In genomic region chr3:129439817-129440647, GRCh38 we compare ENCODE assay signal across 8 cellular contexts. TPM values are rescaled to one million over a fixed set of nuclear protein-coding genes. Genes with fewer than 3 reads are reported as not detected.
DNase-seq lines count a peak whose midpoint lies in the region; ATAC-seq and FAIRE-seq lines count a peak whose summit lies in the region.

IFT122 (plus strand) TSS chr3:129440224; CDS start chr3:129440331, 107 bp downstream.
MBD4 (minus strand) TSS chr3:129439948; CDS start chr3:129439833, 115 bp downstream.

- peak within 1 kb of the TSS; percentile 81 to 88 for H3K4me3 Mint-ChIP-seq in activated T-cell treated with anti-CD3 and anti-CD28 coated beads, Interleukin-2, amount 50 U/mL, for 72 hours

- H3K27ac ChIP-seq in KOPT-K1 (ENCODE audit: low read depth, low read length, poor library complexity, severe bottlenecking) (peak within 1 kb of the TSS; percentile 98), muscle layer of colon (ENCODE audit: low read depth, low read length) (peak within 1 kb of the TSS; percentile 98)

- ATAC-seq in GM21786 (IDR thresholded peaks at IDR 0.05; ENCODE audit: unreplicated experiment), result peak; percentile 82
- ATAC-seq in activated T-cell treated with anti-CD3 and anti-CD28 coated beads, Interleukin-2, amount 50 U/mL, for 72 hours (replicated peaks in 1 of 2), result peak; percentile 92 to 93
- peak; percentile 97 for ATAC-seq in esophagus mucosa

- H3K9me3 ChIP-seq in KOPT-K1 (ENCODE audit: insufficient read depth, low read length, poor library complexity, severe bottlenecking), result no peaks in the 10 kb centered on the region
- H3K9me3 ChIP-seq in muscle layer of colon (ENCODE audit: low read length), result no peaks in the 10 kb centered on the region

- DNase-seq in DMS79 treated with DMSO at 0.1 percent for 48 hours (lab: John Stamatoyannopoulos, UW), result peak; percentile 98
- peak; percentile 99 for DNase-seq in RCC 7860 (ENCODE audit: low spot score)
- DNase-seq in activated T-cell treated with anti-CD3 and anti-CD28 coated beads, Interleukin-2, amount 50 U/mL, for 72 hours, result peak; percentile 99
- DNase-seq in stimulated activated CD8-positive, alpha-beta memory T cell treated with anti-CD3 and anti-CD28 coated beads, Interleukin-7, amount 100 ng/mL, for 24 hours (ENCODE audit: low read depth), result peak; percentile 95

- peak within 1 kb of the TSS; percentile 83 for H3K9ac ChIP-seq in muscle layer of colon (ENCODE audit: low read length)

- peaks cover 4 to 22% of the 10 kb centered on the region in 2 donors for H3K36me3 Mint-ChIP-seq in activated T-cell treated with anti-CD3 and anti-CD28 coated beads, Interleukin-2, amount 50 U/mL, for 72 hours (ENCODE audit: insufficient read depth in 2 of 2)

- peaks cover 36% of the 10 kb centered on the region for H3K4me1 ChIP-seq in muscle layer of colon (ENCODE audit: insufficient read depth, low read length)

- H3K27ac Mint-ChIP-seq in activated T-cell treated with anti-CD3 and anti-CD28 coated beads, Interleukin-2, amount 50 U/mL, for 72 hours, result peak within 1 kb of the TSS; percentile 81

- peaks cover 69% of the 10 kb centered on the region for H3K4me1 Mint-ChIP-seq in activated T-cell treated with anti-CD3 and anti-CD28 coated beads, Interleukin-2, amount 50 U/mL, for 72 hours (ENCODE audit: low read depth)

- H3K4me3 ChIP-seq in muscle layer of colon (ENCODE audit: low read depth in 1 of 2, low read length in 2 of 2), result peak within 1 kb of the TSS; percentile 93 to 95

- no peaks in the 10 kb centered on the region for H3K27me3 ChIP-seq in muscle layer of colon (ENCODE audit: control insufficient read depth in 1 of 2, insufficient read depth in 2 of 2, low read length in 2 of 2)

- H3K36me3 ChIP-seq in KOPT-K1 (ENCODE audit: insufficient read depth, low read length), result peaks cover 32% of the 10 kb centered on the region
- H3K36me3 ChIP-seq in muscle layer of colon (ENCODE audit: insufficient read depth, low read length), result peaks cover 17% of the 10 kb centered on the region

- H3K9me3 Mint-ChIP-seq in activated T-cell treated with anti-CD3 and anti-CD28 coated beads, Interleukin-2, amount 50 U/mL, for 72 hours, result no peaks in the 10 kb centered on the region

- H3K27me3 Mint-ChIP-seq in activated T-cell treated with anti-CD3 and anti-CD28 coated beads, Interleukin-2, amount 50 U/mL, for 72 hours (ENCODE audit: low read depth), result no peaks in the 10 kb centered on the region

- FAIRE-seq in RCC 7860 (lab: Jason Lieb, UNC), result peak; percentile 93

RNA-seq across cellular contexts. Expression of gene IFT122, which starts in this region (rescaled TPM):
- total RNA-seq in activated T-cell treated with anti-CD3 and anti-CD28 coated beads, Interleukin-2, amount 50 U/mL, for 72 hours, result 10 to 100 TPM; 20.5 to 26.9 TPM
- 11.2 TPM for total RNA-seq in esophagus mucosa

RNA-seq across cellular contexts. Expression of gene MBD4, which starts in this region (rescaled TPM):
- 10 to 100 TPM; 55.3 to 60.9 TPM for total RNA-seq in activated T-cell treated with anti-CD3 and anti-CD28 coated beads, Interleukin-2, amount 50 U/mL, for 72 hours
- total RNA-seq in esophagus mucosa, result 20.8 TPM

Comparison
In these comparisons a context has a peak if more than half of its experiments do, and no peak if none do; other contexts are left out.
1. Peak in every context shown above with its lines: DNase-seq, ATAC-seq, H3K4me3 ChIP-seq and H3K27ac ChIP-seq.